ENCODE assay signal across 13 cellular contexts in the genomic region with DNA sequence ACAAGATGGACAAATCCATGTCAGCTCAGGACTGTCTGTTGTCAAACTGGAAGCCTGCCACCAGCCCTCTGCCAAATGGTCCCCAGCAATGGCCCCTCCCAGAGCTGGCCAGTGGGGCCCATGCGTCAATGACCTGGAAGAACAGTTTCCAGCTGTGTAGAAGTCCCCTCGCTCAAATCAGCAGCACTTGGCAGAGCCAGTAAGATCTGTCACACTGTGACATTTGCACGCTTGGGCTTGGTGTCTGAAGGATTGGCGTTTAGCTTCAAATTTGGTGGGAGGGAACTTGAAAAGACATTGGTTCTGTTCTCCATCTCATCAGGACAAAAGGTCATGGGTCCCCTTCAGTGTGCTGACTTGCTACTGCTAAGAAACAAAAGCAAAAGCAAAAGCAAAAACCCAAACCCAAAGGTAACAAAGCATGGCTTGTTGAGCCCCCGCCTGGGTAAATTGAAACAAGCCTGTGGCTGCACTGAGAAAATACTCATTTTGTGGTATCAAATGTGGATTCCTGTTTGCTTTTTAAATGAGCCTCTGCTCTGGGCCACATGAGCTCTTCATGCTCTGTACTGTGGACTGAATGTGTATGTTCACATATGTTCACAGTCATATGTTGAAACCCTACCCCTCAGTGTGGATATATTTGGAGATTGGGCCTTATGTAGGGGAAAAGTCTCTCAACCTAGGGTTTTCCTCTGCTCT.
DNase-seq lines count a peak whose midpoint lies in the region; ATAC-seq lines count a peak whose summit lies in the region.
"Had no signal": no experiment of that assay in that cellular context is flagged by ENCODE, and none has a peak within 500 bp of the region (broad histone marks: within the 10 kb centered on the region; RNA-seq: fewer than 3 reads in every experiment).

No MANE protein-coding gene starts in this region.

- H3K27ac ChIP-seq in neuronal stem cell (replicated peaks; ENCODE audit: low read length): no peak overlapping the region

- no peak overlapping the region for H2BK12ac ChIP-seq in neuronal stem cell (ENCODE audit: low read length)

- H2AK5ac ChIP-seq in neuronal stem cell (ENCODE audit: low read depth, low read length): no peak overlapping the region

- WGBS in neuronal stem cell (ENCODE audit: extremely low coverage in 2 of 2, insufficient read length in 2 of 2, insufficient replicate concordance in 1 of 2), 2 donors: no CpG with 5 or more reads among the region's 5 CpGs

- H3K18ac ChIP-seq in neuronal stem cell (ENCODE audit: low read length): no peak overlapping the region

- DNase-seq in neuronal stem cell (ENCODE audit: low spot score) (no peak), GDM1 (lab: John Stamatoyannopoulos, UW) (no peak), AML-193 (lab: John Stamatoyannopoulos, UW) (no peak)
- no peak for DNase-seq in stimulated activated CD4-positive, alpha-beta T cell treated with anti-CD3 and anti-CD28 coated beads, Interleukin-4, amount 100 ng/mL, for 1 hour
- DNase-seq: activated CD4-positive, alpha-beta T cell treated with anti-CD3 and anti-CD28 coated beads, Interleukin-2, amount 10 ng/mL, durations not matched to agents 7 days and 5 days; activated naive CD4-positive, alpha-beta T cell; CD8-positive, alpha-beta memory T cell; left colon; NCI-H187 treated with DMSO at 0.1 percent for 48 hours had no signal

- no peak overlapping the region for H3K14ac ChIP-seq in neuronal stem cell (ENCODE audit: low read length)

- ATAC-seq in GM19043 (IDR thresholded peaks at IDR 0.05; ENCODE audit: low read depth, unreplicated experiment): peak; percentile 67
- peak; percentile 67 for ATAC-seq in HG02623 (IDR thresholded peaks at IDR 0.05; ENCODE audit: unreplicated experiment)
- peak; percentile 73 for ATAC-seq in HG03575 (IDR thresholded peaks at IDR 0.05; ENCODE audit: extremely low read depth, insufficient number of reproducible peaks, low FRiP score, unreplicated experiment)
- no peak for ATAC-seq in HG02970 (IDR thresholded peaks at IDR 0.05; ENCODE audit: low FRiP score, unreplicated experiment)
- ATAC-seq: left colon had no signal

- no peak overlapping the region for H4K91ac ChIP-seq in neuronal stem cell (ENCODE audit: low read depth, low read length, poor library complexity)

- H3K27me3 ChIP-seq in neuronal stem cell (ENCODE audit: control insufficient read depth in 3 of 3, insufficient read depth in 3 of 3, low read depth in 1 of 3, low read length in 3 of 3): no peaks in the 10 kb centered on the region

- no peaks in the 10 kb centered on the region for H3K79me1 ChIP-seq in neuronal stem cell (ENCODE audit: low read depth, low read length)

- H3K9me3 ChIP-seq in neuronal stem cell (replicated peaks in 1 of 2; ENCODE audit: control insufficient read depth in 2 of 2, insufficient read depth in 1 of 2, low read depth in 1 of 2, low read length in 2 of 2): no peaks in the 10 kb centered on the region

- peak overlapping the region; percentile 57 for H2AFZ ChIP-seq in neuronal stem cell (ENCODE audit: low read length)

- no peak overlapping the region for H2BK15ac ChIP-seq in neuronal stem cell (ENCODE audit: low read length)

- no peak overlapping the region for H3K23ac ChIP-seq in neuronal stem cell (ENCODE audit: low read depth, low read length, poor library complexity)

- H2BK5ac ChIP-seq in neuronal stem cell (ENCODE audit: low read length): no peak overlapping the region

- no peak overlapping the region for H4K8ac ChIP-seq in neuronal stem cell (ENCODE audit: low read depth, low read length)

- no peak overlapping the region for H3K9ac ChIP-seq in neuronal stem cell (ENCODE audit: low read depth, low read length, poor library complexity)

- H3K4me3 ChIP-seq in neuronal stem cell (ENCODE audit: low read length in 2 of 2): no peak overlapping the region

- H3K4me2 ChIP-seq in neuronal stem cell (ENCODE audit: insufficient read depth, low read length, poor library complexity, severe bottlenecking): no peak overlapping the region

- peaks cover 5% of the 10 kb centered on the region in 2 donors for H3K4me1 ChIP-seq in neuronal stem cell (ENCODE audit: control insufficient read depth in 2 of 2, insufficient read depth in 1 of 2, low read depth in 1 of 2, low read length in 2 of 2)

- no peak overlapping the region for H3K4ac ChIP-seq in neuronal stem cell (ENCODE audit: low read length)

- no peak overlapping the region for H2BK120ac ChIP-seq in neuronal stem cell (ENCODE audit: low read depth, low read length)

- H3K36me3 ChIP-seq in neuronal stem cell (replicated peaks in 1 of 2; ENCODE audit: control insufficient read depth in 2 of 2, insufficient read depth in 2 of 2, low read length in 2 of 2): no peaks in the 10 kb centered on the region
